In genomic region chr10:12689893-12690292, GRCh38 we compare ENCODE assay signal across 1 cellular context.
TF ChIP-seq lines count a peak whose summit lies in the region.

No MANE protein-coding gene starts in this region.

TF ChIP-seq in H1, 55 proteins besides CTCF, POLR2A, EP300 and RAD21 (continued from another document):
- no peak for TF ChIP-seq CHD7 (IDR thresholded peaks at IDR 0.05; ENCODE audit: insufficient replicate concordance, low read length)
- TF ChIP-seq BCL11A (IDR thresholded peaks at IDR 0.05; ENCODE audit: low read depth in 2 of 2, low read length in 2 of 2) = no peak
- no peak for TF ChIP-seq CREB1 (IDR thresholded peaks at IDR 0.05)
- TF ChIP-seq POU5F1 (IDR thresholded peaks at IDR 0.05; ENCODE audit: low read depth, low read length) = no peak
- no peak for TF ChIP-seq ATF2 (IDR thresholded peaks at IDR 0.05; ENCODE audit: low read length)
- no peak for TF ChIP-seq CBX8 (IDR thresholded peaks at IDR 0.05; ENCODE audit: borderline replicate concordance, low read depth, low read length)
- TF ChIP-seq NRF1 (IDR thresholded peaks at IDR 0.05; ENCODE audit: low read depth, low read length) = no peak
- TF ChIP-seq YY1 (IDR thresholded peaks at IDR 0.05; ENCODE audit: low read depth, low read length) = no peak
- TF ChIP-seq EGR1 (IDR thresholded peaks at IDR 0.05; ENCODE audit: borderline replicate concordance, low read depth, low read length) = no peak
- TF ChIP-seq SIX5 (IDR thresholded peaks at IDR 0.05; ENCODE audit: low read depth, low read length) = no peak
- TF ChIP-seq SP1 (IDR thresholded peaks at IDR 0.05; ENCODE audit: low read depth, low read length) = no peak
- TF ChIP-seq MAFK (IDR thresholded peaks at IDR 0.05; ENCODE audit: low read depth, low read length) = no peak
